Comparison of ENCODE assay signal across 8 cellular contexts in the genomic region with DNA sequence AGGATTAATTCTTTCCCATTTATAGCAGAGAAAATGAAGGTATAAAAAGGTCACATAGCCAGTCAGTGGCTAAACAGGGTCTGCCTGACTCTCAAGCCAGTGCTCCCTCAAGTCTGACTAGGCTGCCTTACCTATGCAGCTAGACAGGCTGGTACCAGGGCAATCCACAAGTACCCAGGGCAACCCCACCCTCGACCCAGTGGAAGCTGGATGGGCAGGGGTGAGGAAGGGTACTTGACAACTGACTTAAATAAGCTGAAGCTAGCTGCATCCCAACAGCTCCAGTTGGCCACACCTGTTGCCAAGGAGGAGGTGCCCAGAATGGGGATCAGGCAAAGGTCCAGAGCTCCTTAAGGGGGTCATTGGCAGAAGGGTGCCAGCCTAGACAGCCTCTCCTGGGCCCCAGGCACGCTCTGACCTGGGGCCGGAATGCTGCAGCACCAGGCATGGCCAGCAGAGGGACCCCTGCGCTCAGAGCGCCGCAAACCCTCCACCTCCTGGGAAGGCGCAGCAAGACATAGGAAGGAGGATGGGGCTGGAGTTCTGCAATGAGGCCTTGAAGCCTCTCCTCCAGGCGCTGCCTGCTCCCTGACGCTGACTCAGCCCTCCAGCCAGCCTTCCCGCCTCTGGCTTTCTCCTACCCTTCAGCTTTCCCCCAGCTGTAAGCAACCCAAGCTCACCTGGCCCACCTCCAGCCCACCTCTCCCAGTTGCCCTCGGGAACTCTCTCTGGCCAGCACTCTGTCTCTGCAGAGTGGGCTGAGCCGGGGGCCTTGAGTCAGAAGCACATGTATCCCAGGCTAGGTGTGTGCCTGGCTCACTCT. TPM values are rescaled to one million over a fixed set of nuclear protein-coding genes. Genes with fewer than 3 reads are reported as not detected.
A peak's percentile ranks its signal among the peaks of the same experiment; 100 is the strongest.
DNase-seq lines count a peak whose midpoint lies in the region; ATAC-seq, FAIRE-seq and TF ChIP-seq lines count a peak whose summit lies in the region.

No MANE protein-coding gene starts in this region.

- H3K9me3 ChIP-seq in neutrophil: no peaks in the 10 kb centered on the region

- TF ChIP-seq CTCF in fibroblast of villous mesenchyme (IDR thresholded peaks at IDR 0.05; ENCODE audit: insufficient read depth, low read depth, low read length): peak; percentile 94
- TF ChIP-seq CTCF in neutrophil (IDR thresholded peaks at IDR 0.05): peak; percentile 75

- DNase-seq in DMS79 treated with DMSO at 0.1 percent for 48 hours (lab: John Stamatoyannopoulos, UW): peak; percentile 65
- peak; percentile 98 for DNase-seq in HTR-8/SVneo (ENCODE audit: insufficient read length, low spot score)
- peak; percentile 81 for DNase-seq in RKO (ENCODE audit: low spot score)
- DNase-seq in activated effector memory CD4-positive, alpha-beta T cell treated with Interleukin-2 at 50 U/mL for 16 hours: peak; percentile 51
- DNase-seq in fibroblast of villous mesenchyme (ENCODE audit: low read depth): peak; percentile 83
- peak; percentile 81 for DNase-seq in superior temporal gyrus (ENCODE audit: extremely low spot score)

- ATAC-seq in GM21423 (IDR thresholded peaks at IDR 0.05; ENCODE audit: unreplicated experiment): no peak

- H3K27me3 ChIP-seq in neutrophil: no peaks in the 10 kb centered on the region

- H3K36me3 ChIP-seq in neutrophil: no peaks in the 10 kb centered on the region

- FAIRE-seq in HTR-8/SVneo (lab: Jason Lieb, UNC): peak; percentile 97

- H3K4me3 ChIP-seq in fibroblast of villous mesenchyme (ENCODE audit: low read depth, low read length) (no peak overlapping the region), neutrophil (ENCODE audit: low read depth in 1 of 2, low read length in 1 of 2) (no peak overlapping the region)

- H3K27ac ChIP-seq in neutrophil: no peak overlapping the region

- H3K4me1 ChIP-seq in neutrophil (ENCODE audit: control insufficient read depth in 1 of 2, insufficient read depth in 1 of 2, low read depth in 1 of 2, low read length in 1 of 2): no peaks in the 10 kb centered on the region

RNA-seq across cellular contexts. Expression of a gene that starts 28.9 kb away (rescaled TPM):
- under 0.01 and 1.3 TPM in 2 replicates for total RNA-seq in fibroblast of villous mesenchyme

RNA-seq across cellular contexts. Expression of a gene that starts 31.5 kb away (rescaled TPM):
- not detected in 2 replicates for total RNA-seq in fibroblast of villous mesenchyme

RNA-seq across cellular contexts. Expression of a gene that starts 45.5 kb away (rescaled TPM):
- 8.7 and 9.1 TPM in 2 replicates for total RNA-seq in fibroblast of villous mesenchyme
